In the genomic region with DNA sequence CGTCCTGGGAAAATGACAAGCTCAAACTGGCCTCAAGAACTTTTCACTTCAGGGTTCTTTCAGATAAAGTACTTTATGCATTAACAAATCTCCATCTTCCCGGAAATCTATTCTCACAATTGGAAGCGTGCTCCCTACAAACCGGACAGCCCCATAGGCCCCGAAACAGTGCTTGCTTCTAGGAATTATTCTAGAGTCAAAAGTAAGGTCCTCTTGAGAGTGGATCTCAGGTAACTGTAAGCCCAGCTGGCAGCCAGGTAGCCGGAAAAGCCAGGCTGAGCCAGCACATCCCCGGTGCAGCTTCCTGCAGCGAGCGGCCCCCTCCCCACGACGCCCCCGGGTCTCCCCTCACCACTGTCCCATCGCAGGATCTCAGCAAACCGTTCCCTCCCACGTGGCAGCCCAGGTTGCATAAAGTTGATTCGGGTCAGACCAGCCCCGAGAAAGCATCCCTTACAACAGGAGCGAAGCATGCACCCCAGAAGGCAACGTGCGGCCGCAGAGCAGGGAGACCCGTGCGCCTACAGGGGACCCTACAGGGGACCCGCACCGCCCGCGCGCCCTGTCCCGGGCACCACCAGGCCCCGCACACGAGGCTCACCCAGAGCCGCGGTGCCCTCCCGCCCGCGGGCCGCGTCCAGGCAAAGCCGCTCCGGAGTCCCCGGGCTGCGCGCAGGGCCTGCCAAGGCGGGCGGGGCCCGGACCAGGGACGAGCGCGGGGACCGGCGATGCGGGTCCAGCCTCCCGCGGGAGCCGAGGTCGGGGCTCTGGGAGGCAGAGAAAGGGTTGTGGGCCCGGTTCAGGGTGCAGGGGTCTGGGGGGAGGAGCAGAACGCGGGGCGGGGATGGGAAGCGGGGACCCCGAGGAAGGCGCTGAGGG, we compare ENCODE assay signal across 8 cellular contexts. TPM values are rescaled to one million over a fixed set of nuclear protein-coding genes. Genes with fewer than 3 reads are reported as not detected.
DNase-seq lines count a peak whose midpoint lies in the region; ATAC-seq, FAIRE-seq and TF ChIP-seq lines count a peak whose summit lies in the region.

No MANE protein-coding gene starts in this region.

- H3K36me3 ChIP-seq in left lung: peaks cover 0 to 31% of the 10 kb centered on the region in 2 donors

- ATAC-seq in left lung: no peak
- ATAC-seq in stimulated activated naive CD8-positive, alpha-beta T cell treated with anti-CD3 and anti-CD28 coated beads, Interleukin-15, amount 100 ng/mL, for 72 hours: peak; percentile 42
- ATAC-seq in HG02678 (IDR thresholded peaks at IDR 0.05; ENCODE audit: unreplicated experiment): no peak

- peak overlapping the region; percentile 78 for H3K4me3 Mint-ChIP-seq in MCF 10A (ENCODE audit: unreplicated experiment)
- H3K4me3 Mint-ChIP-seq in stimulated activated naive CD8-positive, alpha-beta T cell treated with anti-CD3 and anti-CD28 coated beads, Interleukin-15, amount 100 ng/mL, for 72 hours: peak overlapping the region; percentile 88 to 89

- TSS peak; percentile 46 for BruUV-seq in MCF 10A (replicated peaks; lab: Mats Ljungman, UMichigan)

- H3K27me3 Mint-ChIP-seq in MCF 10A (ENCODE audit: insufficient read depth, unreplicated experiment): no peaks in the 10 kb centered on the region
- H3K27me3 Mint-ChIP-seq in stimulated activated naive CD8-positive, alpha-beta T cell treated with anti-CD3 and anti-CD28 coated beads, Interleukin-15, amount 100 ng/mL, for 72 hours: no peaks in the 10 kb centered on the region

- no peak for TF ChIP-seq CTCF in MCF 10A (IDR thresholded peaks at IDR 0.05; ENCODE audit: unreplicated experiment)
- no peak for TF ChIP-seq CTCF in left lung (IDR thresholded peaks at IDR 0.05)

- peaks cover 15% of the 10 kb centered on the region for H3K4me1 Mint-ChIP-seq in MCF 10A (ENCODE audit: insufficient read depth, unreplicated experiment)
- H3K4me1 Mint-ChIP-seq in stimulated activated naive CD8-positive, alpha-beta T cell treated with anti-CD3 and anti-CD28 coated beads, Interleukin-15, amount 100 ng/mL, for 72 hours: peaks cover 60% of the 10 kb centered on the region

- no peak for TF ChIP-seq POLR2A in GM12892 (IDR thresholded peaks at IDR 0.05; ENCODE audit: low read depth, low read length)

- peaks cover 18% of the 10 kb centered on the region for H3K36me3 Mint-ChIP-seq in MCF 10A (ENCODE audit: insufficient read depth, unreplicated experiment)

- no peak for FAIRE-seq in GM12892 (lab: Jason Lieb, UNC)

- peak overlapping the region; percentile 67 to 77 for H3K4me3 ChIP-seq in left lung

- H3K27me3 ChIP-seq in left lung: no peaks in the 10 kb centered on the region

- DNase-seq in NCI-H146 (lab: John Stamatoyannopoulos, UW): peak; percentile 50
- DNase-seq in NCI-H146 treated with DMSO at 0.1 percent for 48 hours (lab: John Stamatoyannopoulos, UW; ENCODE audit: unreplicated experiment): no peak
- peak; percentile 40 for DNase-seq in NAMALWA (ENCODE audit: low spot score)
- no peak for DNase-seq in MCF 10A (ENCODE audit: unreplicated experiment)
- DNase-seq in left lung: peak; percentile 36 to 89
- DNase-seq in stimulated activated naive CD8-positive, alpha-beta T cell treated with anti-CD3 and anti-CD28 coated beads, Interleukin-15, amount 100 ng/mL, for 72 hours: peak; percentile 32 to 33
- DNase-seq in GM12892 (ENCODE audit: insufficient read length): no peak

- CTCF ChIA-PET in MCF 10A (lab: Yijun Ruan, JAX): interaction anchor here (0.6 kb wide), 1 partner anchor 1372 kb away, joined by 6 read pairs; no protein-coding TSS in a partner anchor

- intact Hi-C loops in MCF 10A (cut with micrococcal nuclease): loop anchor here (1.0 to 5.0 kb wide), 2 partner anchors 20 to 79 kb away; no protein-coding TSS in a partner anchor
- intact Hi-C loops in left lung (cut with DNase I): no loop called here

- H3K4me1 ChIP-seq in left lung: peaks cover 11 to 25% of the 10 kb centered on the region in 2 donors

- H3K27ac ChIP-seq in left lung: peak overlapping the region; percentile 81 to 91

- POLR2A ChIA-PET in MCF 10A (lab: Yijun Ruan, JAX): interaction anchor here (1.1 to 1.2 kb wide), 4 partner anchors 8 to 175 kb away, joined by 3 to 4 read pairs (median 4); no protein-coding TSS in a partner anchor

- H3K27ac Mint-ChIP-seq in MCF 10A (ENCODE audit: low read depth, unreplicated experiment): no peak overlapping the region
- peak overlapping the region; percentile 20 to 86 for H3K27ac Mint-ChIP-seq in stimulated activated naive CD8-positive, alpha-beta T cell treated with anti-CD3 and anti-CD28 coated beads, Interleukin-15, amount 100 ng/mL, for 72 hours

- no peaks in the 10 kb centered on the region for H3K9me3 Mint-ChIP-seq in MCF 10A (ENCODE audit: unreplicated experiment)
- H3K9me3 Mint-ChIP-seq in stimulated activated naive CD8-positive, alpha-beta T cell treated with anti-CD3 and anti-CD28 coated beads, Interleukin-15, amount 100 ng/mL, for 72 hours: no peaks in the 10 kb centered on the region

- no peaks in the 10 kb centered on the region for H3K9me3 ChIP-seq in left lung

RNA-seq across cellular contexts. Expression of a gene that starts 0.9 kb away (rescaled TPM):
- total RNA-seq in MCF 10A (2022): 17.1 and 22.6 TPM in 2 replicates
- 100 to 1,000 TPM; 458 to 751 TPM for total RNA-seq in left lung
- polyA plus RNA-seq in GM12892 (2012; ENCODE audit: missing spikeins): 63.8 TPM

Comparison
In these comparisons a context has a peak if more than half of its experiments do, and no peak if none do; other contexts are left out.
1. DNase-seq: peak in NCI-H146 (single experiment), NAMALWA (single experiment), left lung (2 of 2) and stimulated activated naive CD8-positive, alpha-beta T cell treated with anti-CD3 and anti-CD28 coated beads, Interleukin-15, amount 100 ng/mL, for 72 hours (2 of 2); none in NCI-H146 treated with DMSO at 0.1 percent for 48 hours (single experiment), MCF 10A (single experiment) and GM12892 (single experiment).
2. RNA of a gene that starts 0.9 kb away (total RNA-seq): 458 to 751 TPM in left lung; 17.1 to 22.6 TPM in MCF 10A; every median in the first group is over 10 times any median in the second.